9 cellular contexts compared by ENCODE assay signal in the genomic region with DNA sequence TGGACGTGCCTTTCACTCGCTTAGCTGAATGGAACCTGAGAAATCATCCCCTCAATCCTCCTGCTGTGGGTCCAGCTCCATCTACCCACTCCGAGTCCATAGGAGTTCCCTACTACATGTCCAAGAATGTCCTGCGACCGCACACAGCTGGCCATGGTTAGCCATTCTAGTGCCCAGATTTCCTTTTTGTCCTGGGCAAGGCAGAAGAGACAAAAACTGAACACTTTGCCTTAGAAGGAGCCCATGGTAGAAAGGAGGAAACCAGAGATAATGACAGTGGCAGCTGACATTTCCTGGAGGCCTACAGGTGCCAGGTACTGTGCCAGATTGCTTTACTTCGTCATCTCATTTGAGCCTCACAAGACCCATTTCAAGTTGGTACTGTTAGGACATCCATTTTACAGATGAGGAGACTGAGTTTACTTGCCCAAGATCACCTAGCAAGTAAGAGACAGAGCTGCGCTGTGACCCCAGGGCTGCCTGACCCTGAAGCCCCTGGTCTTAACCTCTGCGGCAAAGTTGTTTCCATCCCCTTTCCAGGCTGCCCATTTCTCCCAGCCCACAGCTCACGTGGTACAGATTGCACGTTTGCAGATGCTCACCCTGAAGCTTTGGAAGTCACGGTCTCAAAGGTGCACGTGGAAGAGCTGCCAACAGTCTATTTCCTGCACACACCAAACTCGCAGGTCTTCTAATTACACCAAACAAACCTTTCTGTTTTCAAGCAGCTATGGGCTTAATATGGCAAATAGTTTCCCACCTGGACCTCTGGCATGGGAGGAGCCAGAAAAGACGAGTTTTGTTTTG.
DNase-seq lines count a peak whose midpoint lies in the region; ATAC-seq and TF ChIP-seq lines count a peak whose summit lies in the region.
"Had no signal": no experiment of that assay in that cellular context is flagged by ENCODE, and none has a peak within 500 bp of the region (broad histone marks: within the 10 kb centered on the region; RNA-seq: fewer than 3 reads in every experiment).

No MANE protein-coding gene starts in this region.

- H3K36me3 Mint-ChIP-seq in activated T-cell treated with anti-CD3 and anti-CD28 coated beads, Interleukin-2, amount 50 U/mL, for 4 hours (ENCODE audit: insufficient read depth) = no peaks in the 10 kb centered on the region
- no peaks in the 10 kb centered on the region for H3K36me3 Mint-ChIP-seq in activated naive CD8-positive, alpha-beta T cell treated with anti-CD3 and anti-CD28 coated beads, Interleukin-2, amount 50 U/mL, for 24 hours (ENCODE audit: low read depth)

- H3K9me3 ChIP-seq in mucosa of rectum (ENCODE audit: control insufficient read depth in 2 of 2, low read length in 2 of 2) = no peaks in the 10 kb centered on the region
- no peaks in the 10 kb centered on the region for H3K9me3 ChIP-seq in tibial nerve
- no peaks in the 10 kb centered on the region for H3K9me3 ChIP-seq in SK-N-SH

- H3K9ac ChIP-seq in mucosa of rectum (ENCODE audit: low read depth in 1 of 2, low read length in 2 of 2) (peak overlapping the region; percentile 36 to 50), SK-N-SH (no peak overlapping the region)

- no peak overlapping the region; the same call in 1 of the 2 replicates for H2AFZ ChIP-seq in SK-N-SH (ENCODE audit: low read depth)

- no peaks in the 10 kb centered on the region for H3K9me3 Mint-ChIP-seq in activated T-cell treated with anti-CD3 and anti-CD28 coated beads, Interleukin-2, amount 50 U/mL, for 4 hours
- H3K9me3 Mint-ChIP-seq in activated naive CD8-positive, alpha-beta T cell treated with anti-CD3 and anti-CD28 coated beads, Interleukin-2, amount 50 U/mL, for 24 hours = no peaks in the 10 kb centered on the region

- WGBS in tibial nerve, 2 donors = 82 to 84% methylated on average over 14 of the region's 14 CpGs
- 50% methylated on average over 14 of the region's 14 CpGs for WGBS in SK-N-SH (ENCODE audit: low lambda C conversion rate)

- no peaks in the 10 kb centered on the region for H3K27me3 Mint-ChIP-seq in activated T-cell treated with anti-CD3 and anti-CD28 coated beads, Interleukin-2, amount 50 U/mL, for 4 hours (ENCODE audit: low read depth)
- H3K27me3 Mint-ChIP-seq in activated naive CD8-positive, alpha-beta T cell treated with anti-CD3 and anti-CD28 coated beads, Interleukin-2, amount 50 U/mL, for 24 hours = no peaks in the 10 kb centered on the region

- H3K4me2 ChIP-seq in SK-N-SH = no peak overlapping the region

- no peak for TF ChIP-seq CTCF in tibial nerve (IDR thresholded peaks at IDR 0.05)
- TF ChIP-seq CTCF in SK-N-SH (IDR thresholded peaks at IDR 0.05) = no peak

- H3K4me3 ChIP-seq in mucosa of rectum (ENCODE audit: low read length in 2 of 2) (no peak overlapping the region), tibial nerve (peak overlapping the region in 1 of 4 donors; percentile 2), SK-N-SH (ENCODE audit: low read depth in 2 of 2, low read length in 1 of 2) (no peak overlapping the region)

- no peaks in the 10 kb centered on the region for H3K27me3 ChIP-seq in mucosa of rectum (ENCODE audit: control insufficient read depth in 2 of 2, insufficient read depth in 2 of 2, low read length in 2 of 2)
- H3K27me3 ChIP-seq in tibial nerve = no peaks in the 10 kb centered on the region
- H3K27me3 ChIP-seq in SK-N-SH (ENCODE audit: insufficient read depth) = peaks cover 60% of the 10 kb centered on the region

- DNase-seq in activated T-cell treated with anti-CD3 and anti-CD28 coated beads, Interleukin-2, amount 50 U/mL, for 4 hours = no peak
- DNase-seq in activated T-cell treated with anti-CD3 and anti-CD28 coated beads, Interleukin-2, amount 50 U/mL, for 1 hour = no peak
- no peak for DNase-seq in activated naive CD8-positive, alpha-beta T cell treated with anti-CD3 and anti-CD28 coated beads, Interleukin-2, amount 50 U/mL, for 24 hours
- no peak for DNase-seq in tibial nerve (ENCODE audit: low spot score in 2 of 2)
- DNase-seq in SK-N-SH = no peak
- DNase-seq: NCI-H526 had no signal

- peaks cover 83% of the 10 kb centered on the region for H3K4me1 Mint-ChIP-seq in activated T-cell treated with anti-CD3 and anti-CD28 coated beads, Interleukin-2, amount 50 U/mL, for 4 hours (ENCODE audit: low read depth)
- peaks cover 69% of the 10 kb centered on the region for H3K4me1 Mint-ChIP-seq in activated naive CD8-positive, alpha-beta T cell treated with anti-CD3 and anti-CD28 coated beads, Interleukin-2, amount 50 U/mL, for 24 hours

- POLR2A ChIA-PET in SK-N-SH (lab: Yijun Ruan, JAX) = interaction anchor here (1.8 kb wide), 1 partner anchor 11 kb away, joined by 4 read pairs; no protein-coding TSS in a partner anchor

- ATAC-seq in activated T-cell treated with anti-CD3 and anti-CD28 coated beads, Interleukin-2, amount 50 U/mL, for 4 hours = peak; percentile 31 to 37
- ATAC-seq in activated naive CD8-positive, alpha-beta T cell treated with anti-CD3 and anti-CD28 coated beads, Interleukin-2, amount 50 U/mL, for 24 hours = no peak
- ATAC-seq in HG02884 (IDR thresholded peaks at IDR 0.05; ENCODE audit: unreplicated experiment) (no peak), HG02938 (IDR thresholded peaks at IDR 0.05; ENCODE audit: unreplicated experiment) (no peak)

- H3K4me1 ChIP-seq in mucosa of rectum (ENCODE audit: control insufficient read depth in 2 of 2, insufficient read depth in 2 of 2, low read length in 2 of 2) (peaks cover 54 to 71% of the 10 kb centered on the region in 2 donors), tibial nerve (peaks cover 10 to 100% (median 81%) of the 10 kb centered on the region in 4 donors), SK-N-SH (ENCODE audit: control insufficient read depth in 1 of 2, insufficient read depth in 2 of 2, low read depth in 1 of 2, low read length in 1 of 2) (peaks cover 2 to 7% of the 10 kb centered on the region in 2 experiments; a peak in 3 of 4 replicates)

- TF ChIP-seq POLR2A in tibial nerve (IDR thresholded peaks at IDR 0.05) = no peak

- H3K79me2 ChIP-seq in SK-N-SH (ENCODE audit: insufficient read depth) = no peaks in the 10 kb centered on the region

- no peaks in the 10 kb centered on the region for H3K36me3 ChIP-seq in mucosa of rectum (ENCODE audit: control insufficient read depth in 2 of 2, insufficient read depth in 2 of 2, low read length in 2 of 2)
- H3K36me3 ChIP-seq in tibial nerve = peaks cover 0 to 10% (median 0%) of the 10 kb centered on the region in 3 donors
- H3K36me3 ChIP-seq in SK-N-SH (replicated peaks in 1 of 2; ENCODE audit: control insufficient read depth in 1 of 2, insufficient read depth in 2 of 2, low read length in 1 of 2) = no peaks in the 10 kb centered on the region

- H4K20me1 ChIP-seq in SK-N-SH (ENCODE audit: insufficient read depth) = 0 out of 2 replicates have a peak, but pooled peaks cover 2% of the 10 kb centered on the region

- no peaks in the 10 kb centered on the region for H3K9me2 ChIP-seq in SK-N-SH

- no peaks in the 10 kb centered on the region for H3F3A ChIP-seq in SK-N-SH (replicated peaks; ENCODE audit: insufficient read depth)

- peak overlapping the region; percentile 17 for H3K4me3 Mint-ChIP-seq in activated T-cell treated with anti-CD3 and anti-CD28 coated beads, Interleukin-2, amount 50 U/mL, for 4 hours
- H3K4me3 Mint-ChIP-seq in activated naive CD8-positive, alpha-beta T cell treated with anti-CD3 and anti-CD28 coated beads, Interleukin-2, amount 50 U/mL, for 24 hours = peak overlapping the region; percentile 2

- TF ChIP-seq EP300 in tibial nerve (IDR thresholded peaks at IDR 0.05) (no peak), SK-N-SH (IDR thresholded peaks at IDR 0.05; ENCODE audit: borderline replicate concordance in 1 of 2, low read depth in 1 of 2, low read length in 1 of 2) (no peak)

- CTCF ChIA-PET in SK-N-SH (lab: Yijun Ruan, JAX) = interaction anchor here (1.0 to 3.3 kb wide), 6 partner anchors 8 to 178 kb away, joined by 3 to 20 read pairs (median 7); no protein-coding TSS in a partner anchor

- H3K27ac Mint-ChIP-seq in activated naive CD8-positive, alpha-beta T cell treated with anti-CD3 and anti-CD28 coated beads, Interleukin-2, amount 50 U/mL, for 24 hours = peak overlapping the region; percentile 31

- TF ChIP-seq RAD21 in SK-N-SH (IDR thresholded peaks at IDR 0.05; ENCODE audit: low read length) = no peak

- H3K27ac ChIP-seq in mucosa of rectum (ENCODE audit: low read depth in 2 of 2, low read length in 2 of 2) (peak overlapping the region; percentile 39 to 86), tibial nerve (peak overlapping the region; percentile 76 to 99 (median 95)), SK-N-SH (ENCODE audit: low read depth in 2 of 2, low read length in 1 of 2) (no peak overlapping the region)

TF ChIP-seq in SK-N-SH, 30 proteins besides CTCF, POLR2A, EP300 and RAD21:
- TF ChIP-seq FOXJ3 (CRISPR knock-in tag; IDR thresholded peaks at IDR 0.05) (no peak), RCOR1 (IDR thresholded peaks at IDR 0.05; ENCODE audit: low read length) (no peak), YY1 (IDR thresholded peaks at IDR 0.05; ENCODE audit: low read depth) (no peak), ELF1 (IDR thresholded peaks at IDR 0.05) (no peak), CHD2 (IDR thresholded peaks at IDR 0.05; ENCODE audit: low read length, partially characterized antibody) (no peak), ZBTB33 (IDR thresholded peaks at IDR 0.05; ENCODE audit: borderline replicate concordance, low read depth) (no peak), NFIC (IDR thresholded peaks at IDR 0.05; ENCODE audit: borderline replicate concordance) (no peak), USF1 (IDR thresholded peaks at IDR 0.05; ENCODE audit: borderline replicate concordance, low read depth) (no peak), GABPA (IDR thresholded peaks at IDR 0.05; ENCODE audit: low read depth) (no peak)

Comparison
In these comparisons a context has a peak if more than half of its experiments do, and no peak if none do; other contexts are left out.
1. ATAC-seq: peak in activated T-cell treated with anti-CD3 and anti-CD28 coated beads, Interleukin-2, amount 50 U/mL, for 4 hours (2 of 2); none in activated naive CD8-positive, alpha-beta T cell treated with anti-CD3 and anti-CD28 coated beads, Interleukin-2, amount 50 U/mL, for 24 hours (single experiment), HG02884 (single experiment) and HG02938 (single experiment).
2. H3K27ac ChIP-seq: peak in mucosa of rectum (2 of 2) and tibial nerve (4 of 4); none in SK-N-SH (0 of 2).